8 cellular contexts compared by ENCODE assay signal in the genomic region with DNA sequence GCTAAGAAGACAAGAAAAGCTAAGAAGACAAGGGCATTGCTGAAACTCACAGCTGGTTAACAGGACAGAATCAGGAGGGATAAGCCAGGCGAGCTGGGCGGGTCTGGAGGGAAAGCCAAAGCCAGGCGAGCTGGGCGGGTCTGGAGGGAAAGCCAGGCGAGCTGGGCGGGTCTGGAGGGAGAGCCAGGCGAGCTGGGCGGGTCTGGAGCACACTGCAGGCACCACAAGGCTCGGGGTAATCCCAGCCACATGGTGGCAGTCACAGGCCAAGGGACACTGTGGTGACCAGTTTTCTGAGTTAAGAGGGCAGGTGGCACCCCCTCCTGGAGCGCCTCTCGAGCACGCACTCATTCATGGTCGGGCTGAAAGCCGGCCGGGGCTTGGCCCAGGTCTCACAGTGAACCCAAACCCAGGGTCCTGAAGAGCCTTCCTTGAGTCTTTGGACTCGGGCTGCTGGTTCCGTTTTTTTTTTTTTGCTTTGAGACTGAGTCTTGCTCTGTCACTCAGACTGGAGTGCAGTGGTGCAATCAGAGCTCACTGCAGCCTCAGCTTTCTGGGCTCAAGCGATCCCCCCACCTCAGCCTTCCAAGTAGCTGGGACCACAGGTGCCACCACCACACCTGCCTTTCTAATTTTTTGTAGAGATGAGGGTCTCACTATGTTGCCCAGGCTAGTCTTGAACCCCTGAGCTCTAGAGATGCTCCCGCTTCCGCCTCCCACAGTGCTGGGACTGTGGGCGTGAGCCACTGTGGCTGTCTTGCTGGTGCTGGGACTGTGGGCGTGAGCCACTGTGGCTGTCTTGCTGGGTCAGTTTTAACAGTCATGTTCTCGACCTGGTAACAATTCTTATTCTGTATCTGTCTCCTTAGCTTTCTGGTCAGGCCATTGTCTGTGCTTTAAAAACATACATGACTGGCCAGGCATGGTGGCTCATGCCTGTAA. TPM values are rescaled to one million over a fixed set of nuclear protein-coding genes. Genes with fewer than 3 reads are reported as not detected.
DNase-seq lines count a peak whose midpoint lies in the region; ATAC-seq and TF ChIP-seq lines count a peak whose summit lies in the region.

No MANE protein-coding gene starts in this region.

- no peaks in the 10 kb centered on the region for H3K36me3 Mint-ChIP-seq in natural killer cell
- no peaks in the 10 kb centered on the region for H3K36me3 Mint-ChIP-seq in natural killer cell treated with Interleukin-12 subunit alpha and Interleukin-12 subunit beta and Interleukin-15 and Interleukin-18, amount 100 ng/mL, for 72 hours
- H3K36me3 Mint-ChIP-seq in activated naive CD8-positive, alpha-beta T cell treated with anti-CD3 and anti-CD28 coated beads, Interleukin-2, amount 10 ng/mL, durations not matched to agents 7 days and 5 days: peaks cover 14% of the 10 kb centered on the region

- H3K9me3 Mint-ChIP-seq in natural killer cell: no peaks in the 10 kb centered on the region
- H3K9me3 Mint-ChIP-seq in natural killer cell treated with Interleukin-12 subunit alpha and Interleukin-12 subunit beta and Interleukin-15 and Interleukin-18, amount 100 ng/mL, for 72 hours: no peaks in the 10 kb centered on the region
- no peaks in the 10 kb centered on the region for H3K9me3 Mint-ChIP-seq in activated naive CD8-positive, alpha-beta T cell treated with anti-CD3 and anti-CD28 coated beads, Interleukin-2, amount 10 ng/mL, durations not matched to agents 7 days and 5 days

- no peaks in the 10 kb centered on the region for H3K4me1 Mint-ChIP-seq in natural killer cell
- H3K4me1 Mint-ChIP-seq in natural killer cell treated with Interleukin-12 subunit alpha and Interleukin-12 subunit beta and Interleukin-15 and Interleukin-18, amount 100 ng/mL, for 72 hours (ENCODE audit: low read depth in 2 of 2): no peaks in the 10 kb centered on the region
- no peaks in the 10 kb centered on the region for H3K4me1 Mint-ChIP-seq in activated naive CD8-positive, alpha-beta T cell treated with anti-CD3 and anti-CD28 coated beads, Interleukin-2, amount 10 ng/mL, durations not matched to agents 7 days and 5 days

- TF ChIP-seq CTCF in natural killer cell (IDR thresholded peaks at IDR 0.05): no peak

- POLR2A ChIA-PET in activated naive CD8-positive, alpha-beta T cell treated with anti-CD3 and anti-CD28 coated beads, Interleukin-2, amount 10 ng/mL, durations not matched to agents 7 days and 5 days (lab: Charles Lee): no interaction called here

- intact Hi-C loops in natural killer cell (cut with micrococcal nuclease): no loop called here
- intact Hi-C loops in left ventricle myocardium superior (cut with micrococcal nuclease): no loop called here

- no peak overlapping the region for H3K4me3 Mint-ChIP-seq in natural killer cell
- no peak overlapping the region for H3K4me3 Mint-ChIP-seq in natural killer cell treated with Interleukin-12 subunit alpha and Interleukin-12 subunit beta and Interleukin-15 and Interleukin-18, amount 100 ng/mL, for 72 hours
- H3K4me3 Mint-ChIP-seq in activated naive CD8-positive, alpha-beta T cell treated with anti-CD3 and anti-CD28 coated beads, Interleukin-2, amount 10 ng/mL, durations not matched to agents 7 days and 5 days: no peak overlapping the region

- DNase-seq in natural killer cell (no peak), NCI-H2196 treated with DMSO at 0.1 percent for 48 hours (lab: John Stamatoyannopoulos, UW; ENCODE audit: unreplicated experiment) (peak; percentile 54), left ventricle myocardium superior (peak; percentile 91), renal cortical epithelial cell (ENCODE audit: low read depth) (peak; percentile 21)
- DNase-seq in natural killer cell treated with Interleukin-12 subunit alpha and Interleukin-12 subunit beta and Interleukin-15 and Interleukin-18, amount 100 ng/mL, for 72 hours (ENCODE audit: low spot score): no peak
- DNase-seq in activated naive CD8-positive, alpha-beta T cell treated with anti-CD3 and anti-CD28 coated beads, Interleukin-2, amount 10 ng/mL, durations not matched to agents 7 days and 5 days: no peak

- ATAC-seq in natural killer cell: peak; percentile 42 to 66 (median 61)
- ATAC-seq in natural killer cell treated with Interleukin-12 subunit alpha and Interleukin-12 subunit beta and Interleukin-15 and Interleukin-18, amount 100 ng/mL, for 72 hours: no peak
- peak; percentile 48 for ATAC-seq in activated naive CD8-positive, alpha-beta T cell treated with anti-CD3 and anti-CD28 coated beads, Interleukin-2, amount 10 ng/mL, durations not matched to agents 7 days and 5 days (ENCODE audit: low read depth)
- peak; percentile 91 for ATAC-seq in left ventricle myocardium superior
- ATAC-seq in GM18520 (IDR thresholded peaks at IDR 0.05; ENCODE audit: unreplicated experiment): no peak
- ATAC-seq in GM21825 (IDR thresholded peaks at IDR 0.05; ENCODE audit: unreplicated experiment): no peak

- H3K27me3 Mint-ChIP-seq in natural killer cell (ENCODE audit: low read depth in 2 of 2): no peaks in the 10 kb centered on the region
- no peaks in the 10 kb centered on the region for H3K27me3 Mint-ChIP-seq in natural killer cell treated with Interleukin-12 subunit alpha and Interleukin-12 subunit beta and Interleukin-15 and Interleukin-18, amount 100 ng/mL, for 72 hours
- H3K27me3 Mint-ChIP-seq in activated naive CD8-positive, alpha-beta T cell treated with anti-CD3 and anti-CD28 coated beads, Interleukin-2, amount 10 ng/mL, durations not matched to agents 7 days and 5 days: no peaks in the 10 kb centered on the region

- no peak overlapping the region for H3K27ac Mint-ChIP-seq in natural killer cell
- H3K27ac Mint-ChIP-seq in natural killer cell treated with Interleukin-12 subunit alpha and Interleukin-12 subunit beta and Interleukin-15 and Interleukin-18, amount 100 ng/mL, for 72 hours: no peak overlapping the region
- no peak overlapping the region for H3K27ac Mint-ChIP-seq in activated naive CD8-positive, alpha-beta T cell treated with anti-CD3 and anti-CD28 coated beads, Interleukin-2, amount 10 ng/mL, durations not matched to agents 7 days and 5 days

RNA-seq across cellular contexts. Expression of a gene that starts 40.2 kb away (rescaled TPM):
- total RNA-seq in natural killer cell (100 to 1,000 TPM; 470 to 665 (median 663) TPM), left ventricle myocardium superior (467 TPM), renal cortical epithelial cell (927 and 1,172 TPM in 2 replicates)
- total RNA-seq in natural killer cell treated with Interleukin-12 subunit alpha and Interleukin-12 subunit beta and Interleukin-15 and Interleukin-18, amount 100 ng/mL, for 72 hours: 100 to 1,000 TPM; 831 to 919 TPM
- total RNA-seq in activated naive CD8-positive, alpha-beta T cell treated with anti-CD3 and anti-CD28 coated beads, Interleukin-2, amount 10 ng/mL, durations not matched to agents 7 days and 5 days: 100 to 1,000 TPM; 372 to 398 TPM

Comparison
In these comparisons a context has a peak if more than half of its experiments do, and no peak if none do; other contexts are left out.
1. ATAC-seq: peak in natural killer cell (3 of 3), activated naive CD8-positive, alpha-beta T cell treated with anti-CD3 and anti-CD28 coated beads, Interleukin-2, amount 10 ng/mL, durations not matched to agents 7 days and 5 days (single experiment) and left ventricle myocardium superior (single experiment); none in natural killer cell treated with Interleukin-12 subunit alpha and Interleukin-12 subunit beta and Interleukin-15 and Interleukin-18, amount 100 ng/mL, for 72 hours (0 of 2), GM18520 (single experiment) and GM21825 (single experiment).
2. DNase-seq: peak in NCI-H2196 treated with DMSO at 0.1 percent for 48 hours (single experiment), left ventricle myocardium superior (single experiment) and renal cortical epithelial cell (single experiment); none in natural killer cell (single experiment), natural killer cell treated with Interleukin-12 subunit alpha and Interleukin-12 subunit beta and Interleukin-15 and Interleukin-18, amount 100 ng/mL, for 72 hours (single experiment) and activated naive CD8-positive, alpha-beta T cell treated with anti-CD3 and anti-CD28 coated beads, Interleukin-2, amount 10 ng/mL, durations not matched to agents 7 days and 5 days (single experiment).